Comparison of ENCODE assay signal across 1 cellular context in genomic region chr1:248627971-248628844, GRCh38.
TF ChIP-seq lines count a peak whose summit lies in the region.

No MANE protein-coding gene starts in this region.

TF ChIP-seq in HepG2, 621 proteins besides CTCF, POLR2A, EP300 and RAD21:
- TF ChIP-seq CENPBD1 (CRISPR knock-in tag; IDR thresholded peaks at IDR 0.05; ENCODE audit: borderline replicate concordance, low read depth) (no peak), ZNF7 (CRISPR knock-in tag; IDR thresholded peaks at IDR 0.05) (0 out of 2 replicates have a peak, but pooled peaks have one; percentile 18), KLF13 (CRISPR knock-in tag; IDR thresholded peaks at IDR 0.05) (no peak), ZNF770 (CRISPR knock-in tag; IDR thresholded peaks at IDR 0.05) (no peak), ZNF616 (CRISPR knock-in tag; IDR thresholded peaks at IDR 0.05; ENCODE audit: low read depth) (no peak), SNAI1 (CRISPR knock-in tag; IDR thresholded peaks at IDR 0.05; ENCODE audit: borderline replicate concordance) (no peak), ZNF331 (CRISPR knock-in tag; IDR thresholded peaks at IDR 0.05) (no peak)
